27 cellular contexts compared by ENCODE assay signal in the genomic region with DNA sequence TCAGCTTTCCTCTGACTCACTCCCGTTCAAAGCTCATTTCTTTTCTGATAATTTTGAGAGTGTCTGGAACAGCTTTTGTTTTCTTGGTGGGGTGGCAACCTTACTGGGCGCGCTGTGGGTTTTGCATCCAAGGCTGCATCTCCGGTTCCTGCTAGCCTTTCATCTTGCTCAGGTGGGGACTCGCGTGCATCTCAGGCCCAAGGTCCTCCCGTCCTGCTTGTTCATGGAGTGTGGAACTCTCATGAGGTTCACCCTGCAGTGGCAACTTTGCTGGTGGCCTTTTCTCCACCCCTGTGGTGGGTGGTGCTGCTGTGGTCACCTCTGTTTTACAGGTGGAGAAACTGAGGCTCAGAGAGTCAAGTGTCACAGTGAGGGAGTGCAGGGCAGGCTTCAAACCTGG. TPM values are rescaled to one million over a fixed set of nuclear protein-coding genes. Genes with fewer than 3 reads are reported as not detected.
A peak's percentile ranks its signal among the peaks of the same experiment; 100 is the strongest.
DNase-seq lines count a peak whose midpoint lies in the region; ATAC-seq, FAIRE-seq and TF ChIP-seq lines count a peak whose summit lies in the region.
"Had no signal": no experiment of that assay in that cellular context is flagged by ENCODE, and none has a peak within 500 bp of the region (broad histone marks: within the 10 kb centered on the region; RNA-seq: fewer than 3 reads in every experiment).

No MANE protein-coding gene starts in this region.

- H3K56ac ChIP-seq in IMR-90 (ENCODE audit: extremely low read depth, insufficient read depth, low read length) = no peak overlapping the region

- H3K4me3 Mint-ChIP-seq in CD4-positive, alpha-beta memory T cell = no peak overlapping the region
- no peak overlapping the region for H3K4me3 Mint-ChIP-seq in astrocyte (ENCODE audit: unreplicated experiment)
- H3K4me3 Mint-ChIP-seq: mesothelial cell of epicardium; naive thymus-derived CD8-positive, alpha-beta T cell; T-helper 1 cell treated with Interleukin-12 subunit alpha and Interleukin-12 subunit beta and Interleukin-4 antibody, amounts not matched to agents 30 μg/mL and 1 μg/mL, for 36 hours had no signal

- CTCF ChIA-PET in CD4-positive, alpha-beta memory T cell (lab: Charles Lee; ENCODE audit: partially characterized antibody) = no interaction called here
- CTCF ChIA-PET in IMR-90 (lab: Yijun Ruan, JAX) = interaction anchor here (1.0 kb wide), 1 partner anchor 158 kb away, joined by 3 read pairs; no protein-coding TSS in a partner anchor

- TF ChIP-seq POLR2A in IMR-90 (IDR thresholded peaks at IDR 0.05; ENCODE audit: low read depth, low read length) = no peak

- no peak overlapping the region for H3K23ac ChIP-seq in IMR-90 (ENCODE audit: low read depth, low read length)

- H3K36me3 ChIP-seq in CD4-positive, alpha-beta memory T cell (ENCODE audit: insufficient read depth, low read length) = peaks cover 18% of the 10 kb centered on the region
- H3K36me3 ChIP-seq in IMR-90 (ENCODE audit: control insufficient read depth, insufficient read depth, low read length) = peaks cover 10% of the 10 kb centered on the region
- peaks cover 4% of the 10 kb centered on the region for H3K36me3 ChIP-seq in astrocyte (ENCODE audit: insufficient read depth, low read length)
- H3K36me3 ChIP-seq in skeletal muscle tissue (ENCODE audit: control insufficient read depth in 3 of 3, insufficient read depth in 3 of 3, low read length in 3 of 3) = peaks cover 29 to 33% (median 30%) of the 10 kb centered on the region in 3 donors
- H3K36me3 ChIP-seq in psoas muscle (ENCODE audit: insufficient read depth in 1 of 2, low read depth in 1 of 2) = peaks cover 2 to 39% of the 10 kb centered on the region in 2 donors

- H2BK120ac ChIP-seq in IMR-90 (ENCODE audit: low read depth, low read length) = no peak overlapping the region

- peaks cover 33 to 56% of the 10 kb centered on the region in 2 donors for H3K36me3 Mint-ChIP-seq in CD4-positive, alpha-beta memory T cell
- H3K36me3 Mint-ChIP-seq in astrocyte (ENCODE audit: low read depth, unreplicated experiment) = peaks cover 9% of the 10 kb centered on the region

- TF ChIP-seq CTCF in IMR-90 (conservative IDR thresholded peaks at IDR 0.05; ENCODE audit: low read depth, low read length) (no peak), astrocyte (IDR thresholded peaks at IDR 0.05; ENCODE audit: insufficient read depth, low read depth, low read length) (no peak), psoas muscle (IDR thresholded peaks at IDR 0.05) (no peak), foreskin fibroblast (IDR thresholded peaks at IDR 0.05; ENCODE audit: low read depth, low read length) (no peak)

- in situ Hi-C loops in IMR-90 (cut with MboI; ENCODE audit: low sequenced_read_pairs) = no loop called here

- FAIRE-seq in astrocyte (lab: Jason Lieb, UNC) = no peak
- FAIRE-seq: D721Med, endothelial cell of umbilical vein, GM18507, islet of Langerhans, pancreas had no signal

- peak overlapping the region in 4 of 7 donors; percentile 6 to 77 (median 51) for H3K27ac Mint-ChIP-seq in CD4-positive, alpha-beta memory T cell
- H3K27ac Mint-ChIP-seq in astrocyte (ENCODE audit: unreplicated experiment) = peak overlapping the region; percentile 12

- H2BK15ac ChIP-seq in IMR-90 (ENCODE audit: low read depth, low read length) = no peak overlapping the region

- H4K91ac ChIP-seq in IMR-90 (ENCODE audit: insufficient read depth, low read depth, low read length) = no peak overlapping the region

- dilution Hi-C loops in IMR-90 (cut with HindIII; ENCODE audit: low sequenced_read_pairs, unreplicated experiment) = no loop called here

- POLR2A ChIA-PET in CD4-positive, alpha-beta memory T cell (lab: Charles Lee; ENCODE audit: partially characterized antibody) = interaction anchor here (1.0 kb wide), 1 partner anchor 27 kb away, joined by 3 read pairs; no protein-coding TSS in a partner anchor
- POLR2A ChIA-PET in IMR-90 (lab: Charles Lee; ENCODE audit: unreplicated experiment) = interaction anchor here (0.6 kb wide), 1 partner anchor 44 kb away, joined by 4 read pairs; no protein-coding TSS in a partner anchor

- peaks cover 0 to 14% of the 10 kb centered on the region in 2 experiments; a peak in 2 of 4 replicates for H3K79me1 ChIP-seq in IMR-90 (ENCODE audit: low read depth in 1 of 2, low read length in 2 of 2)

- no peaks in the 10 kb centered on the region; the same call in 1 of the 2 replicates for H3K9me1 ChIP-seq in IMR-90 (ENCODE audit: insufficient read depth, low read length)

- H2AFZ ChIP-seq in IMR-90 (replicated peaks; ENCODE audit: low read length, poor library complexity) (peak overlapping the region; percentile 37), astrocyte (ENCODE audit: low read depth, low read length) (no peak overlapping the region)

- H2BK5ac ChIP-seq in IMR-90 (ENCODE audit: low read depth, low read length, poor library complexity, severe bottlenecking) = no peak overlapping the region

- H2BK20ac ChIP-seq in IMR-90 (ENCODE audit: low read depth, low read length) = no peak overlapping the region

- no peaks in the 10 kb centered on the region for H3K9me3 Mint-ChIP-seq in CD4-positive, alpha-beta memory T cell
- H3K9me3 Mint-ChIP-seq in astrocyte (ENCODE audit: unreplicated experiment) = peaks cover 2% of the 10 kb centered on the region
- H3K9me3 Mint-ChIP-seq: mesothelial cell of epicardium; naive thymus-derived CD8-positive, alpha-beta T cell; T-helper 1 cell treated with Interleukin-12 subunit alpha and Interleukin-12 subunit beta and Interleukin-4 antibody, amounts not matched to agents 30 μg/mL and 1 μg/mL, for 36 hours had no signal

- intact Hi-C loops in CD4-positive, alpha-beta memory T cell (cut with micrococcal nuclease) = no loop called here
- intact Hi-C loops in IMR-90 (cut with micrococcal nuclease) = no loop called here
- intact Hi-C loops in psoas muscle (cut with DNase I) = no loop called here
- intact Hi-C loops in Right ventricle myocardium inferior (cut with DNase I) = no loop called here

- H3K27me3 ChIP-seq in CD4-positive, alpha-beta memory T cell (ENCODE audit: insufficient read depth, low read length) = no peaks in the 10 kb centered on the region
- H3K27me3 ChIP-seq in IMR-90 (ENCODE audit: control insufficient read depth, insufficient read depth, low read length) (no peaks in the 10 kb centered on the region), astrocyte (ENCODE audit: insufficient read depth, low read length) (no peaks in the 10 kb centered on the region), skeletal muscle tissue (ENCODE audit: control insufficient read depth in 3 of 3, insufficient read depth in 3 of 3, low read length in 3 of 3) (no peaks in the 10 kb centered on the region), psoas muscle (ENCODE audit: insufficient read depth in 3 of 3, low read length in 2 of 3) (no peaks in the 10 kb centered on the region)
- H3K27me3 ChIP-seq: body of pancreas, dorsolateral prefrontal cortex, pancreas, right atrium auricular region had no signal

- H4K20me1 ChIP-seq in IMR-90 (ENCODE audit: insufficient read depth, low read length) (peaks cover 4% of the 10 kb centered on the region; the same call in 1 of the 2 replicates), astrocyte (ENCODE audit: insufficient read depth, low read length) (peaks cover 9% of the 10 kb centered on the region)

- H3K18ac ChIP-seq in IMR-90 (ENCODE audit: low read depth, low read length) = no peak overlapping the region

- no peak overlapping the region for H3K14ac ChIP-seq in IMR-90 (replicated peaks; ENCODE audit: low read depth, low read length)

- H3K9me3 ChIP-seq in CD4-positive, alpha-beta memory T cell (ENCODE audit: control insufficient read depth in 1 of 2, low read length in 2 of 2) = no peaks in the 10 kb centered on the region
- H3K9me3 ChIP-seq in IMR-90 (ENCODE audit: control insufficient read depth, insufficient read depth, low read length) (no peaks in the 10 kb centered on the region), astrocyte (ENCODE audit: insufficient read depth, low read depth, low read length) (no peaks in the 10 kb centered on the region), skeletal muscle tissue (ENCODE audit: control insufficient read depth in 3 of 3, low read length in 3 of 3) (no peaks in the 10 kb centered on the region), psoas muscle (no peaks in the 10 kb centered on the region)
- H3K9me3 ChIP-seq: body of pancreas, left ventricle myocardium inferior, pancreas, right atrium auricular region, SK-N-SH had no signal

- BruUV-seq in IMR-90 (replicated peaks; lab: Mats Ljungman, UMichigan) = no TSS peak

- H3K4me1 ChIP-seq in CD4-positive, alpha-beta memory T cell (ENCODE audit: insufficient read depth, low read length) = no peaks in the 10 kb centered on the region
- H3K4me1 ChIP-seq in IMR-90 (ENCODE audit: control insufficient read depth, insufficient read depth, low read length) (peaks cover 16% of the 10 kb centered on the region), astrocyte (ENCODE audit: insufficient read depth, low read length) (peaks cover 20% of the 10 kb centered on the region), skeletal muscle tissue (ENCODE audit: control insufficient read depth in 3 of 3, insufficient read depth in 3 of 3, low read length in 3 of 3) (peaks cover 0 to 15% (median 0%) of the 10 kb centered on the region in 3 donors), psoas muscle (peaks cover 16% of the 10 kb centered on the region)
- H3K4me1 ChIP-seq: pancreas, right atrium auricular region had no signal

- no peak for TF ChIP-seq RAD21 in IMR-90 (IDR thresholded peaks at IDR 0.05; ENCODE audit: low read length)

- H2AK9ac ChIP-seq in IMR-90 (replicated peaks; ENCODE audit: low read depth, low read length, poor library complexity) = no peak overlapping the region

- no peaks in the 10 kb centered on the region for H3K79me2 ChIP-seq in astrocyte (ENCODE audit: insufficient read depth, low read length)

- H4K8ac ChIP-seq in IMR-90 (ENCODE audit: low read depth in 2 of 2, low read length in 2 of 2) = no peak overlapping the region

- no peak overlapping the region for H3K4me2 ChIP-seq in IMR-90 (ENCODE audit: low read depth, low read length)
- peak overlapping the region; percentile 61 for H3K4me2 ChIP-seq in astrocyte (ENCODE audit: low read length)
- H3K4me2 ChIP-seq: SK-N-SH had no signal

- H4K5ac ChIP-seq in IMR-90 (ENCODE audit: low read depth, low read length) = no peak overlapping the region

- ATAC-seq in IMR-90 (ENCODE audit: low read depth) (no peak), psoas muscle (no peak), Right ventricle myocardium inferior (no peak)
- ATAC-seq: body of pancreas; naive thymus-derived CD8-positive, alpha-beta T cell; pancreas had no signal

- H3K27ac ChIP-seq in CD4-positive, alpha-beta memory T cell (ENCODE audit: low read depth, low read length) = no peak overlapping the region
- H3K27ac ChIP-seq in IMR-90 (ENCODE audit: insufficient read depth, low read length) (no peak overlapping the region), astrocyte (ENCODE audit: low read depth, low read length) (no peak overlapping the region), skeletal muscle tissue (ENCODE audit: low read depth, low read length) (peak overlapping the region; percentile 38), psoas muscle (no peak overlapping the region)
- H3K27ac ChIP-seq: body of pancreas, dorsolateral prefrontal cortex, left ventricle myocardium inferior, pancreas, right atrium auricular region had no signal

- no peak overlapping the region for H3K4ac ChIP-seq in IMR-90 (ENCODE audit: low read depth, low read length)

- WGBS in IMR-90 (ENCODE audit: extremely low coverage in 2 of 2, insufficient read length in 1 of 2), 2 experiments = 90% methylated on average over 2 of the region's 7 CpGs; no CpG with 5 or more reads in 1 of the 2 experiments
- 92 to 94% (median 92%) methylated on average over 7 of the region's 7 CpGs for WGBS in psoas muscle, 3 donors

- H3K9ac ChIP-seq in IMR-90 (ENCODE audit: low read depth, low read length) (no peak overlapping the region), astrocyte (ENCODE audit: low read length) (no peak overlapping the region), skeletal muscle tissue (ENCODE audit: low read depth in 1 of 3, low read length in 3 of 3) (no peak overlapping the region)
- H3K9ac ChIP-seq: SK-N-SH had no signal

- no peak overlapping the region for H3K4me3 ChIP-seq in CD4-positive, alpha-beta memory T cell (ENCODE audit: low read length in 2 of 2)
- H3K4me3 ChIP-seq in IMR-90 (ENCODE audit: insufficient read depth, low read depth, low read length) (no peak overlapping the region), astrocyte (ENCODE audit: insufficient read depth, low read depth, low read length) (no peak overlapping the region), skeletal muscle tissue (ENCODE audit: low read length in 3 of 3) (no peak overlapping the region), psoas muscle (no peak overlapping the region), foreskin fibroblast (ENCODE audit: low read depth in 1 of 2, low read length in 2 of 2) (no peak overlapping the region)
- H3K4me3 ChIP-seq: body of pancreas, dorsolateral prefrontal cortex, left ventricle myocardium inferior, pancreas, right atrium auricular region had no signal

- H3K27me3 Mint-ChIP-seq in CD4-positive, alpha-beta memory T cell = no peaks in the 10 kb centered on the region
- H3K27me3 Mint-ChIP-seq in astrocyte (ENCODE audit: low read depth, unreplicated experiment) = no peaks in the 10 kb centered on the region
- H3K27me3 Mint-ChIP-seq: naive thymus-derived CD8-positive, alpha-beta T cell had no signal

- no peak overlapping the region for H2AK5ac ChIP-seq in IMR-90 (ENCODE audit: low read depth, low read length)

- peaks cover 0 to 11% (median 3%) of the 10 kb centered on the region in 4 donors for H3K4me1 Mint-ChIP-seq in CD4-positive, alpha-beta memory T cell
- peaks cover 18% of the 10 kb centered on the region for H3K4me1 Mint-ChIP-seq in astrocyte (ENCODE audit: low read depth, unreplicated experiment)
- H3K4me1 Mint-ChIP-seq: naive thymus-derived CD8-positive, alpha-beta T cell had no signal

- DNase-seq in CD4-positive, alpha-beta memory T cell = no peak
- DNase-seq in IMR-90 = no peak
- no peak for DNase-seq in astrocyte (ENCODE audit: low read depth)
- no peak for DNase-seq in psoas muscle
- no peak for DNase-seq in foreskin fibroblast
- no peak for DNase-seq in Right ventricle myocardium inferior (ENCODE audit: missing footprints)
- DNase-seq: activated CD4-positive, alpha-beta T cell treated with anti-CD3 and anti-CD28 coated beads for 4 hours; activated T-cell treated with anti-CD3 and anti-CD28 coated beads for 4 hours; body of pancreas; dorsolateral prefrontal cortex; Karpas-422; left ventricle myocardium inferior; NCI-H146; NCI-H524 treated with DMSO at 0.1 percent for 48 hours; pancreas; RPMI8226; SK-N-SH; stimulated activated CD4-positive, alpha-beta T cell treated with anti-CD3 and anti-CD28 coated beads, Interleukin-2, amount 100 ng/mL, for 24 hours had no signal

RNA-seq across cellular contexts. Expression of a gene that starts 25.6 kb away (rescaled TPM):
- 10 to 100 TPM; 48.5 to 58.1 TPM for total RNA-seq in CD4-positive, alpha-beta memory T cell
- 10 to 100 TPM; 22.0 to 26.9 TPM for polyA plus RNA-seq in CD4-positive, alpha-beta memory T cell
- total RNA-seq in IMR-90 (2012; rRNA removed) (53.6 and 58.6 TPM in 2 replicates), astrocyte (12.6 and 12.8 TPM in 2 replicates), skeletal muscle tissue (25.1 TPM), psoas muscle (10 to 100 TPM in 3 of 4 donors, 1 to 10 TPM in 1; 9.1 to 13.6 (median 10.9) TPM), Right ventricle myocardium inferior (13.6 TPM)
- polyA plus RNA-seq in IMR-90 (2012; rRNA removed) (43.0 and 44.3 TPM in 2 replicates), psoas muscle (1 to 10 TPM; 6.4 to 7.3 (median 6.9) TPM)
- polyA plus RNA-seq in IMR-90 (2012; cell fraction: cytosol; rRNA removed) = 24.6 and 31.4 TPM in 2 replicates
- polyA plus RNA-seq in IMR-90 (2012; cell fraction: nucleus; rRNA removed; ENCODE audit: low replicate concordance) = 29.3 and 58.8 TPM in 2 replicates

RNA-seq across cellular contexts. Expression of a gene that starts 44.6 kb away (rescaled TPM):
- total RNA-seq in CD4-positive, alpha-beta memory T cell = 1 to 10 TPM; 7.7 to 8.3 TPM
- under 1 TPM in 1 of 2 donors, not detected in 1; 0.20 TPM for polyA plus RNA-seq in CD4-positive, alpha-beta memory T cell
- total RNA-seq in IMR-90 (2012; rRNA removed) (16.4 and 23.1 TPM in 2 replicates), astrocyte (14.0 and 17.0 TPM in 2 replicates), skeletal muscle tissue (14.6 TPM), psoas muscle (100 to 1,000 TPM in 1 of 4 donors, 10 to 100 TPM in 3; 23.7 to 238 (median 50.5) TPM), Right ventricle myocardium inferior (7.4 TPM)
- polyA plus RNA-seq in IMR-90 (2012; rRNA removed) (49.9 and 50.5 TPM in 2 replicates), psoas muscle (100 to 1,000 TPM in 2 of 3 donors, 10 to 100 TPM in 1; 20.5 to 249 (median 167) TPM)
- 82.4 and 91.3 TPM in 2 replicates for polyA plus RNA-seq in IMR-90 (2012; cell fraction: cytosol; rRNA removed)
- 45.0 and 48.2 TPM in 2 replicates for polyA plus RNA-seq in IMR-90 (2012; cell fraction: nucleus; rRNA removed; ENCODE audit: low replicate concordance)
